8 cellular contexts compared by ENCODE assay signal in genomic region chr16:71893888-71894228, GRCh38. TPM values are rescaled to one million over a fixed set of nuclear protein-coding genes. Genes with fewer than 3 reads are reported as not detected.
DNase-seq lines count a peak whose midpoint lies in the region; ATAC-seq, FAIRE-seq and TF ChIP-seq lines count a peak whose summit lies in the region.

No MANE protein-coding gene starts in this region.

- TF ChIP-seq POLR2A in HepG2 (IDR thresholded peaks at IDR 0.05; ENCODE audit: insufficient read depth in 1 of 2, low read depth in 2 of 2, low read length in 2 of 2), result no peak

- intact Hi-C loops in HepG2 (cut with micrococcal nuclease; ENCODE audit: unreplicated experiment), result loop anchor here (2.0 kb wide), 1 partner anchor 67 kb away; no protein-coding TSS in a partner anchor
- intact Hi-C loops in posterior cingulate gyrus (cut with DNase I), result no loop called here

- no peak for TF ChIP-seq RAD21 in HepG2 (CRISPR knock-in tag; IDR thresholded peaks at IDR 0.05)

- CTCF ChIA-PET in activated CD8-positive, alpha-beta memory T cell treated with anti-CD3 and anti-CD28 coated beads, Interleukin-2, amount 10 ng/mL, durations not matched to agents 7 days and 5 days (lab: Charles Lee), result interaction anchor here (0.6 to 7.5 kb wide), 4 partner anchors 11 to 68 kb away, joined by 3 to 92 read pairs (median 4); partner anchors contain the start of gene ZNF821
- CTCF ChIA-PET in HepG2 (lab: Yijun Ruan, JAX; ENCODE audit: low intra/inter-chr PET ratio, low total read pairs), result no interaction called here

- POLR2A ChIA-PET in HepG2 (lab: Yijun Ruan, JAX), result interaction anchor here (0.7 to 4.9 kb wide), 7 partner anchors 10 to 200 kb away, joined by 3 to 59 read pairs (median 5); partner anchors contain the start of genes AP1G1, DHX38, TXNL4B and ZNF821

- H3K27me3 Mint-ChIP-seq in activated CD8-positive, alpha-beta memory T cell treated with anti-CD3 and anti-CD28 coated beads, Interleukin-2, amount 10 ng/mL, durations not matched to agents 7 days and 5 days, result no peaks in the 10 kb centered on the region

- H3K4me1 ChIP-seq in adipocyte (ENCODE audit: control insufficient read depth, insufficient read depth, low read length), result peaks cover 15% of the 10 kb centered on the region
- H3K4me1 ChIP-seq in HepG2 (ENCODE audit: insufficient read depth, low read length), result peaks cover 45% of the 10 kb centered on the region
- H3K4me1 ChIP-seq in thymus (ENCODE audit: control insufficient read depth, insufficient read depth, low read length), result peaks cover 10% of the 10 kb centered on the region
- H3K4me1 ChIP-seq in foreskin keratinocyte, result no peaks in the 10 kb centered on the region

- peak overlapping the region; percentile 100 for H3K4me2 ChIP-seq in HepG2 (ENCODE audit: low read depth, low read length)

- FAIRE-seq in HepG2 (lab: Jason Lieb, UNC) (no peak), GM19239 (lab: Jason Lieb, UNC) (no peak)

- H3K9ac ChIP-seq in adipocyte (ENCODE audit: low read length) (peak overlapping the region; percentile 99), HepG2 (ENCODE audit: insufficient read depth, low read depth, low read length) (peak overlapping the region; percentile 98)

- H3K4me3 Mint-ChIP-seq in activated CD8-positive, alpha-beta memory T cell treated with anti-CD3 and anti-CD28 coated beads, Interleukin-2, amount 10 ng/mL, durations not matched to agents 7 days and 5 days, result peak overlapping the region; percentile 98

- H3K36me3 Mint-ChIP-seq in activated CD8-positive, alpha-beta memory T cell treated with anti-CD3 and anti-CD28 coated beads, Interleukin-2, amount 10 ng/mL, durations not matched to agents 7 days and 5 days, result peaks cover 7% of the 10 kb centered on the region

- TF ChIP-seq CTCF in HepG2 (CRISPR knock-in tag; IDR thresholded peaks at IDR 0.05) (no peak), foreskin keratinocyte (conservative IDR thresholded peaks at IDR 0.05) (no peak)

- TF ChIP-seq EP300 in HepG2 (IDR thresholded peaks at IDR 0.05; ENCODE audit: low read depth in 2 of 2, low read length in 2 of 2) (no peak), HepG2 (CRISPR knock-in tag; IDR thresholded peaks at IDR 0.05; ENCODE audit: borderline replicate concordance) (no peak)

- ATAC-seq in activated CD8-positive, alpha-beta memory T cell treated with anti-CD3 and anti-CD28 coated beads, Interleukin-2, amount 10 ng/mL, durations not matched to agents 7 days and 5 days, result no peak
- no peak for ATAC-seq in HepG2
- no peak for ATAC-seq in foreskin keratinocyte

- H2AFZ ChIP-seq in HepG2 (ENCODE audit: low read length), result no peak overlapping the region

- in situ Hi-C loops in HepG2 (cut with HindIII; ENCODE audit: extremely low pct_ligation_motif_present, low pct_unique_long_range_greater_than_20kb), result no loop called here

- peaks cover 25% of the 10 kb centered on the region for H4K20me1 ChIP-seq in HepG2 (ENCODE audit: insufficient read depth, low read length)

- peaks cover 24% of the 10 kb centered on the region for H3K4me1 Mint-ChIP-seq in activated CD8-positive, alpha-beta memory T cell treated with anti-CD3 and anti-CD28 coated beads, Interleukin-2, amount 10 ng/mL, durations not matched to agents 7 days and 5 days

- no TSS peak for BruUV-seq in HepG2 (replicated peaks; lab: Mats Ljungman, UMichigan)

- H3K4me3 ChIP-seq in adipocyte (ENCODE audit: low read length) (peak overlapping the region; percentile 97), HepG2 (replicated peaks in 1 of 3; ENCODE audit: insufficient read depth in 1 of 3, low read depth in 2 of 3, low read length in 3 of 3) (peak overlapping the region; percentile 85 to 98 (median 95)), thymus (ENCODE audit: low read length) (peak overlapping the region; percentile 87)

- H3K27ac Mint-ChIP-seq in activated CD8-positive, alpha-beta memory T cell treated with anti-CD3 and anti-CD28 coated beads, Interleukin-2, amount 10 ng/mL, durations not matched to agents 7 days and 5 days, result peak overlapping the region; percentile 97

- DNase-seq in activated CD8-positive, alpha-beta memory T cell treated with anti-CD3 and anti-CD28 coated beads, Interleukin-2, amount 10 ng/mL, durations not matched to agents 7 days and 5 days, result no peak
- no peak for DNase-seq in activated CD8-positive, alpha-beta memory T cell treated with anti-CD3 and anti-CD28 coated beads for 24 hours
- DNase-seq in adipocyte (ENCODE audit: low read depth) (no peak), HepG2 (ENCODE audit: low spot score) (no peak), foreskin keratinocyte (no peak), posterior cingulate gyrus (no peak), GM19239 (ENCODE audit: insufficient read length, low spot score) (no peak)

- 25% methylated on average over 7 of the region's 7 CpGs for WGBS in HepG2 (ENCODE audit: low lambda C conversion rate)
- 50% methylated on average over 7 of the region's 7 CpGs for WGBS in thymus

- no peaks in the 10 kb centered on the region for H3K36me3 ChIP-seq in adipocyte (ENCODE audit: control insufficient read depth, insufficient read depth, low read length, severe bottlenecking)
- H3K36me3 ChIP-seq in HepG2 (replicated peaks in 1 of 2; ENCODE audit: control insufficient read depth in 1 of 2, insufficient read depth in 2 of 2, low read length in 2 of 2), result peaks cover 0 to 5% of the 10 kb centered on the region in 2 experiments; a peak in 1 of 5 replicates
- no peaks in the 10 kb centered on the region for H3K36me3 ChIP-seq in thymus (ENCODE audit: control insufficient read depth, insufficient read depth)

- H3K27ac ChIP-seq in HepG2 (ENCODE audit: extremely low read length, insufficient read depth, low read length) (peak overlapping the region; percentile 95), thymus (ENCODE audit: low read depth) (no peak overlapping the region), foreskin keratinocyte (no peak overlapping the region)

- H3K9me3 Mint-ChIP-seq in activated CD8-positive, alpha-beta memory T cell treated with anti-CD3 and anti-CD28 coated beads, Interleukin-2, amount 10 ng/mL, durations not matched to agents 7 days and 5 days (ENCODE audit: low read depth), result no peaks in the 10 kb centered on the region

- peaks cover 37% of the 10 kb centered on the region for H3K79me2 ChIP-seq in HepG2 (ENCODE audit: insufficient read depth, low read length)

- H3K27me3 ChIP-seq in adipocyte (replicated peaks; ENCODE audit: control insufficient read depth, insufficient read depth, low read length), result no peaks in the 10 kb centered on the region
- no peaks in the 10 kb centered on the region; a peak in 1 of 5 replicates for H3K27me3 ChIP-seq in HepG2 (ENCODE audit: control insufficient read depth in 1 of 2, insufficient read depth in 2 of 2, low read length in 2 of 2)
- no peaks in the 10 kb centered on the region for H3K27me3 ChIP-seq in thymus (ENCODE audit: control insufficient read depth, insufficient read depth)
- H3K27me3 ChIP-seq in foreskin keratinocyte, result no peaks in the 10 kb centered on the region

- H3K9me3 ChIP-seq in adipocyte (ENCODE audit: control insufficient read depth, low read length) (no peaks in the 10 kb centered on the region), HepG2 (ENCODE audit: low read length) (no peaks in the 10 kb centered on the region), thymus (ENCODE audit: control insufficient read depth) (no peaks in the 10 kb centered on the region)

RNA-seq across cellular contexts. Expression of gene IST1, which starts 1.5 kb away (rescaled TPM):
- 100 to 1,000 TPM; 206 to 209 TPM for total RNA-seq in activated CD8-positive, alpha-beta memory T cell treated with anti-CD3 and anti-CD28 coated beads, Interleukin-2, amount 10 ng/mL, durations not matched to agents 7 days and 5 days
- total RNA-seq in HepG2 (2016; rRNA removed; fragmentation: Illumina TruSeq; extraction: Trizol), result 346 and 497 TPM in 2 replicates
- total RNA-seq in HepG2 (2016; cell fraction: cytosol; rRNA removed; fragmentation: Illumina TruSeq; extraction: Trizol; ENCODE audit: low read depth), result 49.2 and 50.3 TPM in 2 replicates
- total RNA-seq in HepG2 (2016; cell fraction: insoluble cytoplasmic fraction; rRNA removed; fragmentation: Illumina TruSeq; extraction: Trizol), result 344 and 478 TPM in 2 replicates
- total RNA-seq in HepG2 (2016; cell fraction: membrane; rRNA removed; fragmentation: Illumina TruSeq; extraction: Trizol), result 98.2 and 110 TPM in 2 replicates
- total RNA-seq in HepG2 (2016; cell fraction: nucleus; rRNA removed; fragmentation: Illumina TruSeq; extraction: Trizol), result 217 and 218 TPM in 2 replicates
- 402 and 415 TPM in 2 replicates for polyA plus RNA-seq in HepG2 (2011; rRNA removed)
- polyA plus RNA-seq in HepG2 (2011; cell fraction: cytosol; rRNA removed), result 246 and 321 TPM in 2 replicates
- 386 and 449 TPM in 2 replicates for polyA plus RNA-seq in HepG2 (2011; cell fraction: nucleus; rRNA removed)
- polyA plus RNA-seq in HepG2 (2012), result 250 and 252 TPM in 2 replicates
- 15.5 and 16.2 TPM in 2 replicates for polyA plus RNA-seq in HepG2 (2016; cell fraction: cytosol; fragmentation: Illumina TruSeq; extraction: Trizol; ENCODE audit: low read depth)
- polyA plus RNA-seq in HepG2 (2016; cell fraction: insoluble cytoplasmic fraction; fragmentation: Illumina TruSeq; extraction: Trizol; ENCODE audit: low read depth), result 427 and 428 TPM in 2 replicates
- polyA plus RNA-seq in HepG2 (2016; cell fraction: membrane; fragmentation: Illumina TruSeq; extraction: Trizol; ENCODE audit: low read depth), result 40.8 and 43.5 TPM in 2 replicates
- 440 and 473 TPM in 2 replicates for polyA plus RNA-seq in HepG2 (2016; cell fraction: nucleus; fragmentation: Illumina TruSeq; extraction: Trizol; ENCODE audit: insufficient read depth, low read depth)
- polyA minus RNA-seq in HepG2 (2011; rRNA and poly(A)+ RNA removed; ENCODE audit: low replicate concordance), result 132 and 270 TPM in 2 replicates
- 125 and 139 TPM in 2 replicates for polyA minus RNA-seq in HepG2 (2011; cell fraction: cytosol; rRNA and poly(A)+ RNA removed)
- polyA minus RNA-seq in HepG2 (2011; cell fraction: nucleus; rRNA and poly(A)+ RNA removed), result 242 and 297 TPM in 2 replicates
- 163 TPM for polyA plus RNA-seq in thymus
- 107 and 113 TPM in 2 replicates for total RNA-seq in foreskin keratinocyte
- polyA plus RNA-seq in foreskin keratinocyte, result 69.3 and 75.2 TPM in 2 replicates

RNA-seq across cellular contexts. Expression of gene ZNF821, which starts 9.9 kb away (rescaled TPM):
- 10 to 100 TPM in 1 of 2 experiments, 1 to 10 TPM in 1; 9.0 to 10.7 TPM for total RNA-seq in activated CD8-positive, alpha-beta memory T cell treated with anti-CD3 and anti-CD28 coated beads, Interleukin-2, amount 10 ng/mL, durations not matched to agents 7 days and 5 days
- total RNA-seq in HepG2 (2016; rRNA removed; fragmentation: Illumina TruSeq; extraction: Trizol) (6.0 and 7.0 TPM in 2 replicates), foreskin keratinocyte (3.2 and 3.9 TPM in 2 replicates)
- total RNA-seq in HepG2 (2016; cell fraction: cytosol; rRNA removed; fragmentation: Illumina TruSeq; extraction: Trizol; ENCODE audit: low read depth), result 4.9 and 5.9 TPM in 2 replicates
- 6.5 and 7.8 TPM in 2 replicates for total RNA-seq in HepG2 (2016; cell fraction: insoluble cytoplasmic fraction; rRNA removed; fragmentation: Illumina TruSeq; extraction: Trizol)
- total RNA-seq in HepG2 (2016; cell fraction: membrane; rRNA removed; fragmentation: Illumina TruSeq; extraction: Trizol), result 9.7 and 9.9 TPM in 2 replicates
- total RNA-seq in HepG2 (2016; cell fraction: nucleus; rRNA removed; fragmentation: Illumina TruSeq; extraction: Trizol), result 5.0 and 7.0 TPM in 2 replicates
- polyA plus RNA-seq in HepG2 (2011; rRNA removed) (8.2 and 9.1 TPM in 2 replicates), thymus (7.8 TPM), foreskin keratinocyte (3.6 TPM in 2 replicates)
- 7.8 and 7.9 TPM in 2 replicates for polyA plus RNA-seq in HepG2 (2011; cell fraction: cytosol; rRNA removed)
- polyA plus RNA-seq in HepG2 (2011; cell fraction: nucleus; rRNA removed), result 13.1 and 13.6 TPM in 2 replicates
- 4.8 and 7.2 TPM in 2 replicates for polyA plus RNA-seq in HepG2 (2012)
- 3.0 and 3.2 TPM in 2 replicates for polyA plus RNA-seq in HepG2 (2016; cell fraction: cytosol; fragmentation: Illumina TruSeq; extraction: Trizol; ENCODE audit: low read depth)
- 5.8 and 7.3 TPM in 2 replicates for polyA plus RNA-seq in HepG2 (2016; cell fraction: insoluble cytoplasmic fraction; fragmentation: Illumina TruSeq; extraction: Trizol; ENCODE audit: low read depth)
- 4.2 and 6.2 TPM in 2 replicates for polyA plus RNA-seq in HepG2 (2016; cell fraction: membrane; fragmentation: Illumina TruSeq; extraction: Trizol; ENCODE audit: low read depth)
- polyA plus RNA-seq in HepG2 (2016; cell fraction: nucleus; fragmentation: Illumina TruSeq; extraction: Trizol; ENCODE audit: insufficient read depth, low read depth), result 7.5 and 8.7 TPM in 2 replicates
- 4.7 and 11.8 TPM in 2 replicates for polyA minus RNA-seq in HepG2 (2011; rRNA and poly(A)+ RNA removed; ENCODE audit: low replicate concordance)
- 5.3 and 5.9 TPM in 2 replicates for polyA minus RNA-seq in HepG2 (2011; cell fraction: cytosol; rRNA and poly(A)+ RNA removed)
- polyA minus RNA-seq in HepG2 (2011; cell fraction: nucleus; rRNA and poly(A)+ RNA removed), result 9.3 and 11.5 TPM in 2 replicates

RNA-seq across cellular contexts. Expression of gene ATXN1L, which starts 48.1 kb away (rescaled TPM):
- total RNA-seq in activated CD8-positive, alpha-beta memory T cell treated with anti-CD3 and anti-CD28 coated beads, Interleukin-2, amount 10 ng/mL, durations not matched to agents 7 days and 5 days, result 10 to 100 TPM; 23.7 to 24.1 TPM
- total RNA-seq in HepG2 (2016; rRNA removed; fragmentation: Illumina TruSeq; extraction: Trizol) (22.4 and 23.6 TPM in 2 replicates), foreskin keratinocyte (16.7 and 17.7 TPM in 2 replicates)
- 3.6 and 5.9 TPM in 2 replicates for total RNA-seq in HepG2 (2016; cell fraction: cytosol; rRNA removed; fragmentation: Illumina TruSeq; extraction: Trizol; ENCODE audit: low read depth)
- 20.9 and 21.7 TPM in 2 replicates for total RNA-seq in HepG2 (2016; cell fraction: insoluble cytoplasmic fraction; rRNA removed; fragmentation: Illumina TruSeq; extraction: Trizol)
- 10.7 and 13.4 TPM in 2 replicates for total RNA-seq in HepG2 (2016; cell fraction: membrane; rRNA removed; fragmentation: Illumina TruSeq; extraction: Trizol)
- total RNA-seq in HepG2 (2016; cell fraction: nucleus; rRNA removed; fragmentation: Illumina TruSeq; extraction: Trizol), result 21.5 and 23.5 TPM in 2 replicates
- polyA plus RNA-seq in HepG2 (2011; rRNA removed) (19.6 and 20.0 TPM in 2 replicates), thymus (6.5 TPM), foreskin keratinocyte (3.7 and 4.6 TPM in 2 replicates)
- polyA plus RNA-seq in HepG2 (2011; cell fraction: cytosol; rRNA removed), result 13.1 and 13.9 TPM in 2 replicates
- 33.8 and 34.8 TPM in 2 replicates for polyA plus RNA-seq in HepG2 (2011; cell fraction: nucleus; rRNA removed)
- 16.8 and 18.1 TPM in 2 replicates for polyA plus RNA-seq in HepG2 (2012)
- 1.9 and 3.5 TPM in 2 replicates for polyA plus RNA-seq in HepG2 (2016; cell fraction: cytosol; fragmentation: Illumina TruSeq; extraction: Trizol; ENCODE audit: low read depth)
- 14.9 and 15.2 TPM in 2 replicates for polyA plus RNA-seq in HepG2 (2016; cell fraction: insoluble cytoplasmic fraction; fragmentation: Illumina TruSeq; extraction: Trizol; ENCODE audit: low read depth)
- 5.2 and 5.3 TPM in 2 replicates for polyA plus RNA-seq in HepG2 (2016; cell fraction: membrane; fragmentation: Illumina TruSeq; extraction: Trizol; ENCODE audit: low read depth)
- 25.4 and 26.1 TPM in 2 replicates for polyA plus RNA-seq in HepG2 (2016; cell fraction: nucleus; fragmentation: Illumina TruSeq; extraction: Trizol; ENCODE audit: insufficient read depth, low read depth)
- polyA minus RNA-seq in HepG2 (2011; rRNA and poly(A)+ RNA removed; ENCODE audit: low replicate concordance), result 27.5 and 35.3 TPM in 2 replicates
- polyA minus RNA-seq in HepG2 (2011; cell fraction: cytosol; rRNA and poly(A)+ RNA removed), result 11.6 and 12.9 TPM in 2 replicates
- polyA minus RNA-seq in HepG2 (2011; cell fraction: nucleus; rRNA and poly(A)+ RNA removed), result 26.9 and 31.0 TPM in 2 replicates
